Comparison of ENCODE assay signal across 1 cellular context in the genomic region with DNA sequence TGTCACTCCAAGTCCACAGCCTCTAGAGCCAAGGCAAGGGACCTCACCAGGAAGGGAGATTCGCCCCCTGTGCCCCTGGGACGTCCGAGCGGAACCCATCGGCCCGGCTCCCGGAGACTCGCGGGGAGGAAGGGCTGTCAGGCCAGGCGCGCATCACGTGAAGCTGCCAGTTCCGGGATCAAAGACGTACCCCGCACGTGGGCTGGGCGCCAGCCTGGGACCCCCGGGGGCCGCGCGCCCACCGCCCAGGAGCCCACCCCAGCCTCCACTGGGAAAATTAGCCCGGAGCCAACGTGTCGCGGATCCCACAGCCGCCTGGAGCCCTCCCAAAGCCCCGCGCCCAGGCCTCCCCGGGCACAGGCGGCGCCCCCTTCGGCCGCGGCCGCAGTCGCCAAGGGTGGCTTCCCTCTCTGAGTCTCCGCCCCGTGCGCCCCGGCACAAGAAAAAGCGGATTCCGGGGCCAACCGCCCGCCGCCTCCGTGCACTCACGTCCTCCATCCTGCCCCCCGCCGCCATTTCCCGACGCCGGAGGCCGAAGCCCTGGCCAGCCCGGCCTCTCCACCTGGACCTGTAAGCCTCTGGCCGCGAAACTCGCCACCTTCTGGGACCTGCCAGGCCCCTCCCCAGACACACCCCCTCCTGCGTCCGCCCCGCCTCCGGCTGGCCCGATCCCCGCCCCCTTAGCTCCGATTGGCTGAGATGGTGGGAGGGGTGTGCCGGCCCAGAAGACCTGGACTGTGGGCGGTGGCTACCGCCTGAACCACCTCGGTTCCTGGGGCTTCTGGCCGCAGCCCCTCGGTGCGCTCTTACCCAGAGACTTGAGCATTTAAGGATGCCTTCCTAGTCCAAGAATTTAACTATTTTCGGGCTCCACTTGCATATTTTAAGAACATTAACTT.
TF ChIP-seq lines count a peak whose summit lies in the region.

A gene (minus strand): TSS at position 603 of the 899 bp plus-strand sequence. CDS start 87 bp downstream, at position 516.

TF ChIP-seq in K562, 482 proteins besides CTCF, POLR2A, EP300 and RAD21 (continued from another document):
- TF ChIP-seq, protein P1, sequence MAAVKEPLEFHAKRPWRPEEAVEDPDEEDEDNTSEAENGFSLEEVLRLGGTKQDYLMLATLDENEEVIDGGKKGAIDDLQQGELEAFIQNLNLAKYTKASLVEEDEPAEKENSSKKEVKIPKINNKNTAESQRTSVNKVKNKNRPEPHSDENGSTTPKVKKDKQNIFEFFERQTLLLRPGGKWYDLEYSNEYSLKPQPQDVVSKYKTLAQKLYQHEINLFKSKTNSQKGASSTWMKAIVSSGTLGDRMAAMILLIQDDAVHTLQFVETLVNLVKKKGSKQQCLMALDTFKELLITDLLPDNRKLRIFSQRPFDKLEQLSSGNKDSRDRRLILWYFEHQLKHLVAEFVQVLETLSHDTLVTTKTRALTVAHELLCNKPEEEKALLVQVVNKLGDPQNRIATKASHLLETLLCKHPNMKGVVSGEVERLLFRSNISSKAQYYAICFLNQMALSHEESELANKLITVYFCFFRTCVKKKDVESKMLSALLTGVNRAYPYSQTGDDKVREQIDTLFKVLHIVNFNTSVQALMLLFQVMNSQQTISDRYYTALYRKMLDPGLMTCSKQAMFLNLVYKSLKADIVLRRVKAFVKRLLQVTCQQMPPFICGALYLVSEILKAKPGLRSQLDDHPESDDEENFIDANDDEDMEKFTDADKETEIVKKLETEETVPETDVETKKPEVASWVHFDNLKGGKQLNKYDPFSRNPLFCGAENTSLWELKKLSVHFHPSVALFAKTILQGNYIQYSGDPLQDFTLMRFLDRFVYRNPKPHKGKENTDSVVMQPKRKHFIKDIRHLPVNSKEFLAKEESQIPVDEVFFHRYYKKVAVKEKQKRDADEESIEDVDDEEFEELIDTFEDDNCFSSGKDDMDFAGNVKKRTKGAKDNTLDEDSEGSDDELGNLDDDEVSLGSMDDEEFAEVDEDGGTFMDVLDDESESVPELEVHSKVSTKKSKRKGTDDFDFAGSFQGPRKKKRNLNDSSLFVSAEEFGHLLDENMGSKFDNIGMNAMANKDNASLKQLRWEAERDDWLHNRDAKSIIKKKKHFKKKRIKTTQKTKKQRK (IDR thresholded peaks at IDR 0.05; ENCODE audit: borderline replicate concordance, low read depth, low read length) = no peak
- TF ChIP-seq SRSF1 (IDR thresholded peaks at IDR 0.05; ENCODE audit: low read depth, low read length) (no peak), ZNF12 (CRISPR knock-in tag; IDR thresholded peaks at IDR 0.05) (no peak), ETV5 (CRISPR knock-in tag; IDR thresholded peaks at IDR 0.05; ENCODE audit: low read depth) (no peak), ZNF586 (CRISPR knock-in tag; conservative IDR thresholded peaks at IDR 0.05) (no peak), HDGF (IDR thresholded peaks at IDR 0.05) (no peak), KDM5B (IDR thresholded peaks at IDR 0.05; ENCODE audit: insufficient replicate concordance, low read depth, low read length) (peak; percentile 74), FOXA3 (CRISPR knock-in tag; conservative IDR thresholded peaks at IDR 0.05 in 1 of 2, IDR thresholded peaks at IDR 0.05 in 1 of 2) (no peak), ZNF347 (CRISPR knock-in tag; IDR thresholded peaks at IDR 0.05; ENCODE audit: low read depth) (no peak), ZNF77 (CRISPR knock-in tag; IDR thresholded peaks at IDR 0.05) (no peak), MBD2 (IDR thresholded peaks at IDR 0.05; ENCODE audit: borderline replicate concordance, low read depth) (no peak), PHB (CRISPR knock-in tag; IDR thresholded peaks at IDR 0.05) (no peak)
- TF ChIP-seq, protein P2, sequence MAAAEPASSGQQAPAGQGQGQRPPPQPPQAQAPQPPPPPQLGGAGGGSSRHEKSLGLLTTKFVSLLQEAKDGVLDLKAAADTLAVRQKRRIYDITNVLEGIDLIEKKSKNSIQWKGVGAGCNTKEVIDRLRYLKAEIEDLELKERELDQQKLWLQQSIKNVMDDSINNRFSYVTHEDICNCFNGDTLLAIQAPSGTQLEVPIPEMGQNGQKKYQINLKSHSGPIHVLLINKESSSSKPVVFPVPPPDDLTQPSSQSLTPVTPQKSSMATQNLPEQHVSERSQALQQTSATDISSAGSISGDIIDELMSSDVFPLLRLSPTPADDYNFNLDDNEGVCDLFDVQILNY (CRISPR knock-in tag; IDR thresholded peaks at IDR 0.05) = no peak
- TF ChIP-seq, protein P3, sequence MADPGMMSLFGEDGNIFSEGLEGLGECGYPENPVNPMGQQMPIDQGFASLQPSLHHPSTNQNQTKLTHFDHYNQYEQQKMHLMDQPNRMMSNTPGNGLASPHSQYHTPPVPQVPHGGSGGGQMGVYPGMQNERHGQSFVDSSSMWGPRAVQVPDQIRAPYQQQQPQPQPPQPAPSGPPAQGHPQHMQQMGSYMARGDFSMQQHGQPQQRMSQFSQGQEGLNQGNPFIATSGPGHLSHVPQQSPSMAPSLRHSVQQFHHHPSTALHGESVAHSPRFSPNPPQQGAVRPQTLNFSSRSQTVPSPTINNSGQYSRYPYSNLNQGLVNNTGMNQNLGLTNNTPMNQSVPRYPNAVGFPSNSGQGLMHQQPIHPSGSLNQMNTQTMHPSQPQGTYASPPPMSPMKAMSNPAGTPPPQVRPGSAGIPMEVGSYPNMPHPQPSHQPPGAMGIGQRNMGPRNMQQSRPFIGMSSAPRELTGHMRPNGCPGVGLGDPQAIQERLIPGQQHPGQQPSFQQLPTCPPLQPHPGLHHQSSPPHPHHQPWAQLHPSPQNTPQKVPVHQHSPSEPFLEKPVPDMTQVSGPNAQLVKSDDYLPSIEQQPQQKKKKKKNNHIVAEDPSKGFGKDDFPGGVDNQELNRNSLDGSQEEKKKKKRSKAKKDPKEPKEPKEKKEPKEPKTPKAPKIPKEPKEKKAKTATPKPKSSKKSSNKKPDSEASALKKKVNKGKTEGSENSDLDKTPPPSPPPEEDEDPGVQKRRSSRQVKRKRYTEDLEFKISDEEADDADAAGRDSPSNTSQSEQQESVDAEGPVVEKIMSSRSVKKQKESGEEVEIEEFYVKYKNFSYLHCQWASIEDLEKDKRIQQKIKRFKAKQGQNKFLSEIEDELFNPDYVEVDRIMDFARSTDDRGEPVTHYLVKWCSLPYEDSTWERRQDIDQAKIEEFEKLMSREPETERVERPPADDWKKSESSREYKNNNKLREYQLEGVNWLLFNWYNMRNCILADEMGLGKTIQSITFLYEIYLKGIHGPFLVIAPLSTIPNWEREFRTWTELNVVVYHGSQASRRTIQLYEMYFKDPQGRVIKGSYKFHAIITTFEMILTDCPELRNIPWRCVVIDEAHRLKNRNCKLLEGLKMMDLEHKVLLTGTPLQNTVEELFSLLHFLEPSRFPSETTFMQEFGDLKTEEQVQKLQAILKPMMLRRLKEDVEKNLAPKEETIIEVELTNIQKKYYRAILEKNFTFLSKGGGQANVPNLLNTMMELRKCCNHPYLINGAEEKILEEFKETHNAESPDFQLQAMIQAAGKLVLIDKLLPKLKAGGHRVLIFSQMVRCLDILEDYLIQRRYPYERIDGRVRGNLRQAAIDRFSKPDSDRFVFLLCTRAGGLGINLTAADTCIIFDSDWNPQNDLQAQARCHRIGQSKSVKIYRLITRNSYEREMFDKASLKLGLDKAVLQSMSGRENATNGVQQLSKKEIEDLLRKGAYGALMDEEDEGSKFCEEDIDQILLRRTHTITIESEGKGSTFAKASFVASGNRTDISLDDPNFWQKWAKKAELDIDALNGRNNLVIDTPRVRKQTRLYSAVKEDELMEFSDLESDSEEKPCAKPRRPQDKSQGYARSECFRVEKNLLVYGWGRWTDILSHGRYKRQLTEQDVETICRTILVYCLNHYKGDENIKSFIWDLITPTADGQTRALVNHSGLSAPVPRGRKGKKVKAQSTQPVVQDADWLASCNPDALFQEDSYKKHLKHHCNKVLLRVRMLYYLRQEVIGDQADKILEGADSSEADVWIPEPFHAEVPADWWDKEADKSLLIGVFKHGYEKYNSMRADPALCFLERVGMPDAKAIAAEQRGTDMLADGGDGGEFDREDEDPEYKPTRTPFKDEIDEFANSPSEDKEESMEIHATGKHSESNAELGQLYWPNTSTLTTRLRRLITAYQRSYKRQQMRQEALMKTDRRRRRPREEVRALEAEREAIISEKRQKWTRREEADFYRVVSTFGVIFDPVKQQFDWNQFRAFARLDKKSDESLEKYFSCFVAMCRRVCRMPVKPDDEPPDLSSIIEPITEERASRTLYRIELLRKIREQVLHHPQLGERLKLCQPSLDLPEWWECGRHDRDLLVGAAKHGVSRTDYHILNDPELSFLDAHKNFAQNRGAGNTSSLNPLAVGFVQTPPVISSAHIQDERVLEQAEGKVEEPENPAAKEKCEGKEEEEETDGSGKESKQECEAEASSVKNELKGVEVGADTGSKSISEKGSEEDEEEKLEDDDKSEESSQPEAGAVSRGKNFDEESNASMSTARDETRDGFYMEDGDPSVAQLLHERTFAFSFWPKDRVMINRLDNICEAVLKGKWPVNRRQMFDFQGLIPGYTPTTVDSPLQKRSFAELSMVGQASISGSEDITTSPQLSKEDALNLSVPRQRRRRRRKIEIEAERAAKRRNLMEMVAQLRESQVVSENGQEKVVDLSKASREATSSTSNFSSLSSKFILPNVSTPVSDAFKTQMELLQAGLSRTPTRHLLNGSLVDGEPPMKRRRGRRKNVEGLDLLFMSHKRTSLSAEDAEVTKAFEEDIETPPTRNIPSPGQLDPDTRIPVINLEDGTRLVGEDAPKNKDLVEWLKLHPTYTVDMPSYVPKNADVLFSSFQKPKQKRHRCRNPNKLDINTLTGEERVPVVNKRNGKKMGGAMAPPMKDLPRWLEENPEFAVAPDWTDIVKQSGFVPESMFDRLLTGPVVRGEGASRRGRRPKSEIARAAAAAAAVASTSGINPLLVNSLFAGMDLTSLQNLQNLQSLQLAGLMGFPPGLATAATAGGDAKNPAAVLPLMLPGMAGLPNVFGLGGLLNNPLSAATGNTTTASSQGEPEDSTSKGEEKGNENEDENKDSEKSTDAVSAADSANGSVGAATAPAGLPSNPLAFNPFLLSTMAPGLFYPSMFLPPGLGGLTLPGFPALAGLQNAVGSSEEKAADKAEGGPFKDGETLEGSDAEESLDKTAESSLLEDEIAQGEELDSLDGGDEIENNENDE (IDR thresholded peaks at IDR 0.05; ENCODE audit: low read depth, low read length) = no peak
- TF ChIP-seq, protein P4, sequence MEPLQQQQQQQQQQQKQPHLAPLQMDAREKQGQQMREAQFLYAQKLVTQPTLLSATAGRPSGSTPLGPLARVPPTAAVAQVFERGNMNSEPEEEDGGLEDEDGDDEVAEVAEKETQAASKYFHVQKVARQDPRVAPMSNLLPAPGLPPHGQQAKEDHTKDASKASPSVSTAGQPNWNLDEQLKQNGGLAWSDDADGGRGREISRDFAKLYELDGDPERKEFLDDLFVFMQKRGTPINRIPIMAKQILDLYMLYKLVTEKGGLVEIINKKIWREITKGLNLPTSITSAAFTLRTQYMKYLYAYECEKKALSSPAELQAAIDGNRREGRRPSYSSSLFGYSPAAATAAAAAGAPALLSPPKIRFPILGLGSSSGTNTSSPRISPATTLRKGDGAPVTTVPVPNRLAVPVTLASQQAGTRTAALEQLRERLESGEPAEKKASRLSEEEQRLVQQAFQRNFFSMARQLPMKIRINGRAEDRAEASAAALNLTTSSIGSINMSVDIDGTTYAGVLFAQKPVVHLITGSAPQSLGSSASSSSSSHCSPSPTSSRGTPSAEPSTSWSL (CRISPR knock-in tag; IDR thresholded peaks at IDR 0.05; ENCODE audit: borderline replicate concordance) = no peak
- TF ChIP-seq, protein P5, sequence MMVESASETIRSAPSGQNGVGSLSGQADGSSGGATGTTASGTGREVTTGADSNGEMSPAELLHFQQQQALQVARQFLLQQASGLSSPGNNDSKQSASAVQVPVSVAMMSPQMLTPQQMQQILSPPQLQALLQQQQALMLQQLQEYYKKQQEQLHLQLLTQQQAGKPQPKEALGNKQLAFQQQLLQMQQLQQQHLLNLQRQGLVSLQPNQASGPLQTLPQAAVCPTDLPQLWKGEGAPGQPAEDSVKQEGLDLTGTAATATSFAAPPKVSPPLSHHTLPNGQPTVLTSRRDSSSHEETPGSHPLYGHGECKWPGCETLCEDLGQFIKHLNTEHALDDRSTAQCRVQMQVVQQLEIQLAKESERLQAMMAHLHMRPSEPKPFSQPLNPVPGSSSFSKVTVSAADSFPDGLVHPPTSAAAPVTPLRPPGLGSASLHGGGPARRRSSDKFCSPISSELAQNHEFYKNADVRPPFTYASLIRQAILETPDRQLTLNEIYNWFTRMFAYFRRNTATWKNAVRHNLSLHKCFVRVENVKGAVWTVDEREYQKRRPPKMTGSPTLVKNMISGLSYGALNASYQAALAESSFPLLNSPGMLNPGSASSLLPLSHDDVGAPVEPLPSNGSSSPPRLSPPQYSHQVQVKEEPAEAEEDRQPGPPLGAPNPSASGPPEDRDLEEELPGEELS (CRISPR knock-in tag; IDR thresholded peaks at IDR 0.05; ENCODE audit: borderline replicate concordance) = 0 out of 2 replicates have a peak, but pooled peaks have one; percentile 44
- TF ChIP-seq, protein P6, sequence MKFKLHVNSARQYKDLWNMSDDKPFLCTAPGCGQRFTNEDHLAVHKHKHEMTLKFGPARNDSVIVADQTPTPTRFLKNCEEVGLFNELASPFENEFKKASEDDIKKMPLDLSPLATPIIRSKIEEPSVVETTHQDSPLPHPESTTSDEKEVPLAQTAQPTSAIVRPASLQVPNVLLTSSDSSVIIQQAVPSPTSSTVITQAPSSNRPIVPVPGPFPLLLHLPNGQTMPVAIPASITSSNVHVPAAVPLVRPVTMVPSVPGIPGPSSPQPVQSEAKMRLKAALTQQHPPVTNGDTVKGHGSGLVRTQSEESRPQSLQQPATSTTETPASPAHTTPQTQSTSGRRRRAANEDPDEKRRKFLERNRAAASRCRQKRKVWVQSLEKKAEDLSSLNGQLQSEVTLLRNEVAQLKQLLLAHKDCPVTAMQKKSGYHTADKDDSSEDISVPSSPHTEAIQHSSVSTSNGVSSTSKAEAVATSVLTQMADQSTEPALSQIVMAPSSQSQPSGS (CRISPR knock-in tag; IDR thresholded peaks at IDR 0.05) = no peak
TF ChIP-seq in K562: peak in this region for 105.
